Comparison of ENCODE assay signal across 8 cellular contexts in genomic region chr12:50505945-50506344, GRCh38. TPM values are rescaled to one million over a fixed set of nuclear protein-coding genes. Genes with fewer than 3 reads are reported as not detected.
DNase-seq lines count a peak whose midpoint lies in the region; ATAC-seq and TF ChIP-seq lines count a peak whose summit lies in the region.

No MANE protein-coding gene starts in this region.

- no peak for TF ChIP-seq EP300 in suprapubic skin (IDR thresholded peaks at IDR 0.05)

- H3K4me1 ChIP-seq in liver (ENCODE audit: control insufficient read depth in 4 of 4, insufficient read depth in 4 of 4, low read length in 3 of 4), result peaks cover 3 to 50% (median 38%) of the 10 kb centered on the region in 4 donors
- peaks cover 51% of the 10 kb centered on the region for H3K4me1 ChIP-seq in suprapubic skin

- DNase-seq in GM03348 (ENCODE audit: low spot score), result peak; percentile 18
- peak; percentile 57 to 76 for DNase-seq in NOMO-1 (lab: John Stamatoyannopoulos, UW; ENCODE audit: unreplicated experiment in 2 of 2)
- DNase-seq in cerebellar cortex (ENCODE audit: low spot score), result peak; percentile 64
- DNase-seq in suprapubic skin (ENCODE audit: low spot score in 2 of 2), result no peak
- no peak for DNase-seq in activated CD4-positive, alpha-beta T cell treated with anti-CD3 and anti-CD28 coated beads for 48 hours

- H3K27me3 ChIP-seq in liver (ENCODE audit: control insufficient read depth in 4 of 4, insufficient read depth in 4 of 4, low read length in 3 of 4) (no peaks in the 10 kb centered on the region), suprapubic skin (no peaks in the 10 kb centered on the region)

- H3K9me3 ChIP-seq in liver (ENCODE audit: control insufficient read depth in 4 of 4, low read length in 3 of 4), result no peaks in the 10 kb centered on the region
- no peaks in the 10 kb centered on the region for H3K9me3 ChIP-seq in suprapubic skin

- TF ChIP-seq CTCF in liver (IDR thresholded peaks at IDR 0.05; ENCODE audit: low read depth, low read length, missing input control), result no peak
- TF ChIP-seq CTCF in suprapubic skin (IDR thresholded peaks at IDR 0.05), result no peak

- H3K27ac ChIP-seq in liver (ENCODE audit: low read depth in 1 of 2, low read length in 2 of 2), result peak overlapping the region; percentile 95 to 97
- H3K27ac ChIP-seq in suprapubic skin, result peak overlapping the region; percentile 97

- no peak for ATAC-seq in GM18873 (IDR thresholded peaks at IDR 0.05; ENCODE audit: low FRiP score, unreplicated experiment)
- ATAC-seq in GM21717 (IDR thresholded peaks at IDR 0.05; ENCODE audit: unreplicated experiment), result no peak

- TF ChIP-seq POLR2A in suprapubic skin (IDR thresholded peaks at IDR 0.05), result no peak

- peak overlapping the region; percentile 55 to 92 for H3K9ac ChIP-seq in liver (ENCODE audit: low read depth in 1 of 2, low read length in 2 of 2)

- TF ChIP-seq RAD21 in liver (IDR thresholded peaks at IDR 0.05), result peak; percentile 22 to 33

- H3K4me3 ChIP-seq in liver (ENCODE audit: low read depth in 1 of 3, low read length in 3 of 3) (peak overlapping the region; percentile 84 to 96 (median 89)), suprapubic skin (peak overlapping the region; percentile 96)

- H3K36me3 ChIP-seq in liver (ENCODE audit: control insufficient read depth in 4 of 4, insufficient read depth in 3 of 4, low read depth in 1 of 4, low read length in 3 of 4) (no peaks in the 10 kb centered on the region), suprapubic skin (no peaks in the 10 kb centered on the region)

- WGBS in liver, result 2% methylated on average over 3 of the region's 3 CpGs
- WGBS in suprapubic skin, result 0% methylated on average over 3 of the region's 3 CpGs

TF ChIP-seq in liver, 16 proteins besides CTCF, POLR2A, EP300 and RAD21:
- TF ChIP-seq JUND (IDR thresholded peaks at IDR 0.05) (no peak), FOXA2 (IDR thresholded peaks at IDR 0.05) (no peak), HNF4G (IDR thresholded peaks at IDR 0.05) (no peak), FOXA1 (IDR thresholded peaks at IDR 0.05) (no peak), RXRA (IDR thresholded peaks at IDR 0.05) (no peak), NR2F2 (IDR thresholded peaks at IDR 0.05) (no peak), ZBTB33 (IDR thresholded peaks at IDR 0.05) (no peak)

RNA-seq across cellular contexts. Expression of gene DIP2B, which starts 1.2 kb away (rescaled TPM):
- total RNA-seq in liver (10 to 100 TPM; 19.0 to 30.7 TPM), suprapubic skin (10 to 100 TPM; 68.6 to 97.2 (median 73.7) TPM)
- polyA plus RNA-seq in liver, result 1 to 10 TPM; 4.8 to 8.5 TPM

Comparison
In these comparisons a context has a peak if more than half of its experiments do, and no peak if none do; other contexts are left out.
1. DNase-seq: peak in GM03348 (single experiment), NOMO-1 (2 of 2) and cerebellar cortex (single experiment); none in suprapubic skin (0 of 2) and activated CD4-positive, alpha-beta T cell treated with anti-CD3 and anti-CD28 coated beads for 48 hours (single experiment).